In genomic region chr1:169235568-169235967, GRCh38 we compare ENCODE assay signal across 25 cellular contexts.
"Had no signal": no experiment of that assay in that cellular context is flagged by ENCODE, and none has a peak within 500 bp of the region (broad histone marks: within the 10 kb centered on the region; RNA-seq: fewer than 3 reads in every experiment).

No MANE protein-coding gene starts in this region.

- FAIRE-seq: colon, kidney had no signal

- H3K36me3 ChIP-seq: esophagus squamous epithelium, gastrocnemius medialis, heart left ventricle, prostate gland, stomach, tibial artery, upper lobe of right lung, vagina had no signal

- H3K27ac ChIP-seq: esophagus squamous epithelium, hepatocyte, prostate gland, stomach, testis, tibial artery, upper lobe of right lung, vagina had no signal

- H3K79me2 ChIP-seq: hepatocyte had no signal

- ATAC-seq: naive thymus-derived CD8-positive, alpha-beta T cell; right cardiac atrium; stimulated activated effector memory CD8-positive, alpha-beta T cell treated with anti-CD3 and anti-CD28 coated beads, Interleukin-12 subunit alpha, Interleukin-12 subunit beta, amount 100 ng/mL, for 72 hours; upper lobe of right lung had no signal

- H3K4me3 ChIP-seq: esophagus squamous epithelium, gastrocnemius medialis, heart left ventricle, hepatocyte, prostate gland, stomach, testis, tibial artery, upper lobe of right lung, vagina had no signal

- H3K9me3 ChIP-seq: esophagus squamous epithelium, gastrocnemius medialis, heart left ventricle, prostate gland, stomach, testis, tibial artery, upper lobe of right lung, vagina had no signal

- H3K4me1 ChIP-seq: prostate gland, upper lobe of right lung, vagina had no signal

- H2AFZ ChIP-seq: hepatocyte had no signal

- DNase-seq: central memory CD4-positive, alpha-beta T cell; effector CD8-positive, alpha-beta T cell; endodermal cell; erythroblast; esophagus squamous epithelium; foreskin fibroblast; kidney; naive thymus-derived CD8-positive, alpha-beta T cell; nephron progenitor cell; nucleus accumbens; right cardiac atrium; stimulated activated CD4-positive, alpha-beta T cell treated with anti-CD3 and anti-CD28 coated beads, Interleukin-2, amount 100 ng/mL, for 24 hours; stimulated activated CD4-positive, alpha-beta T cell treated with anti-CD3 and anti-CD28 coated beads, Interleukin-4, amount 100 ng/mL, for 24 hours; stimulated activated naive CD4-positive, alpha-beta T cell treated with Interleukin-2 at 50 U/mL for 16 hours; stomach; upper lobe of right lung had no signal

- H3K27me3 ChIP-seq: esophagus squamous epithelium, gastrocnemius medialis, heart left ventricle, hepatocyte, stomach, testis, tibial artery, upper lobe of right lung, vagina had no signal

- H3K4me2 ChIP-seq: hepatocyte had no signal
